ENCODE assay signal across 1 cellular context in genomic region chr12:95634622-95635621, GRCh38.
A peak's percentile ranks its signal among the peaks of the same experiment; 100 is the strongest.
TF ChIP-seq lines count a peak whose summit lies in the region.

No MANE protein-coding gene starts in this region.

TF ChIP-seq in HepG2, 621 proteins besides CTCF, POLR2A, EP300 and RAD21 (continued from another document and continues in another):
- TF ChIP-seq HMGXB3 (CRISPR knock-in tag; IDR thresholded peaks at IDR 0.05; ENCODE audit: borderline replicate concordance) (no peak), ZNF225 (CRISPR knock-in tag; IDR thresholded peaks at IDR 0.05) (no peak), TEF (CRISPR knock-in tag; IDR thresholded peaks at IDR 0.05) (no peak), ISL2 (CRISPR knock-in tag; IDR thresholded peaks at IDR 0.05) (no peak), ZNF589 (CRISPR knock-in tag; conservative IDR thresholded peaks at IDR 0.05) (no peak), SOX13 (IDR thresholded peaks at IDR 0.05) (no peak), SOX13 (CRISPR knock-in tag; conservative IDR thresholded peaks at IDR 0.05 in 1 of 2, IDR thresholded peaks at IDR 0.05 in 1 of 2) (peak in 1 of 2 experiments; percentile 45; a peak in 2 of 4 replicates), BATF2 (CRISPR knock-in tag; IDR thresholded peaks at IDR 0.05) (no peak), ATRX (CRISPR knock-in tag; IDR thresholded peaks at IDR 0.05; ENCODE audit: borderline replicate concordance) (no peak), U2AF1 (optimal IDR thresholded peaks at IDR 0.05; ENCODE audit: low read depth, low read length) (no peak), RAD51 (IDR thresholded peaks at IDR 0.05; ENCODE audit: borderline replicate concordance) (no peak), ZNF605 (CRISPR knock-in tag; IDR thresholded peaks at IDR 0.05) (no peak), TFDP1 (CRISPR knock-in tag; IDR thresholded peaks at IDR 0.05; ENCODE audit: borderline replicate concordance) (no peak), PCBP2 (optimal IDR thresholded peaks at IDR 0.05; ENCODE audit: low read depth, low read length, poor library complexity, severe bottlenecking) (no peak), RELA (CRISPR knock-in tag; IDR thresholded peaks at IDR 0.05) (no peak), SNRNP70 (IDR thresholded peaks at IDR 0.05; ENCODE audit: low read depth, low read length) (no peak), ZNF180 (CRISPR knock-in tag; IDR thresholded peaks at IDR 0.05; ENCODE audit: borderline replicate concordance, low read depth) (no peak), ZNF333 (CRISPR knock-in tag; IDR thresholded peaks at IDR 0.05; ENCODE audit: borderline replicate concordance) (no peak), ZNF761 (CRISPR knock-in tag; conservative IDR thresholded peaks at IDR 0.05) (no peak), FOSL1 (CRISPR knock-in tag; IDR thresholded peaks at IDR 0.05; ENCODE audit: borderline replicate concordance) (no peak), WIZ (CRISPR knock-in tag; IDR thresholded peaks at IDR 0.05) (peak; percentile 74; the same call in 1 of the 2 replicates), SMAD1 (CRISPR knock-in tag; IDR thresholded peaks at IDR 0.05; ENCODE audit: borderline replicate concordance, low read depth) (no peak), CREB1 (IDR thresholded peaks at IDR 0.05) (no peak), CREB1 (CRISPR knock-in tag; IDR thresholded peaks at IDR 0.05) (0 out of 2 replicates have a peak, but pooled peaks have one; percentile 29), ZNF564 (CRISPR knock-in tag; IDR thresholded peaks at IDR 0.05) (no peak), CBFB (CRISPR knock-in tag; IDR thresholded peaks at IDR 0.05) (no peak), ZFP91 (CRISPR knock-in tag; IDR thresholded peaks at IDR 0.05; ENCODE audit: borderline replicate concordance) (no peak), ZSCAN12 (CRISPR knock-in tag; IDR thresholded peaks at IDR 0.05) (no peak), MAZ (IDR thresholded peaks at IDR 0.05; ENCODE audit: borderline replicate concordance, low read depth, low read length) (no peak), MAZ (CRISPR knock-in tag; IDR thresholded peaks at IDR 0.05; ENCODE audit: low read depth) (no peak), MIER2 (CRISPR knock-in tag; IDR thresholded peaks at IDR 0.05) (peak; percentile 35; the same call in 1 of the 2 replicates), ARID2 (CRISPR knock-in tag; IDR thresholded peaks at IDR 0.05; ENCODE audit: borderline replicate concordance) (no peak), TRIM22 (IDR thresholded peaks at IDR 0.05) (no peak), TSC22D2 (CRISPR knock-in tag; IDR thresholded peaks at IDR 0.05; ENCODE audit: borderline replicate concordance) (no peak), ZBTB3 (CRISPR knock-in tag; IDR thresholded peaks at IDR 0.05; ENCODE audit: borderline replicate concordance, low read depth) (no peak)
- TF ChIP-seq, protein P1, sequence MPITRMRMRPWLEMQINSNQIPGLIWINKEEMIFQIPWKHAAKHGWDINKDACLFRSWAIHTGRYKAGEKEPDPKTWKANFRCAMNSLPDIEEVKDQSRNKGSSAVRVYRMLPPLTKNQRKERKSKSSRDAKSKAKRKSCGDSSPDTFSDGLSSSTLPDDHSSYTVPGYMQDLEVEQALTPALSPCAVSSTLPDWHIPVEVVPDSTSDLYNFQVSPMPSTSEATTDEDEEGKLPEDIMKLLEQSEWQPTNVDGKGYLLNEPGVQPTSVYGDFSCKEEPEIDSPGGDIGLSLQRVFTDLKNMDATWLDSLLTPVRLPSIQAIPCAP (CRISPR knock-in tag; IDR thresholded peaks at IDR 0.05; ENCODE audit: low read depth) = no peak
- TF ChIP-seq, protein P2, sequence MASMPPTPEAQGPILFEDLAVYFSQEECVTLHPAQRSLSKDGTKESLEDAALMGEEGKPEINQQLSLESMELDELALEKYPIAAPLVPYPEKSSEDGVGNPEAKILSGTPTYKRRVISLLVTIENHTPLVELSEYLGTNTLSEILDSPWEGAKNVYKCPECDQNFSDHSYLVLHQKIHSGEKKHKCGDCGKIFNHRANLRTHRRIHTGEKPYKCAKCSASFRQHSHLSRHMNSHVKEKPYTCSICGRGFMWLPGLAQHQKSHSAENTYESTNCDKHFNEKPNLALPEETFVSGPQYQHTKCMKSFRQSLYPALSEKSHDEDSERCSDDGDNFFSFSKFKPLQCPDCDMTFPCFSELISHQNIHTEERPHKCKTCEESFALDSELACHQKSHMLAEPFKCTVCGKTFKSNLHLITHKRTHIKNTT (CRISPR knock-in tag; IDR thresholded peaks at IDR 0.05) = no peak
- TF ChIP-seq, protein P3, sequence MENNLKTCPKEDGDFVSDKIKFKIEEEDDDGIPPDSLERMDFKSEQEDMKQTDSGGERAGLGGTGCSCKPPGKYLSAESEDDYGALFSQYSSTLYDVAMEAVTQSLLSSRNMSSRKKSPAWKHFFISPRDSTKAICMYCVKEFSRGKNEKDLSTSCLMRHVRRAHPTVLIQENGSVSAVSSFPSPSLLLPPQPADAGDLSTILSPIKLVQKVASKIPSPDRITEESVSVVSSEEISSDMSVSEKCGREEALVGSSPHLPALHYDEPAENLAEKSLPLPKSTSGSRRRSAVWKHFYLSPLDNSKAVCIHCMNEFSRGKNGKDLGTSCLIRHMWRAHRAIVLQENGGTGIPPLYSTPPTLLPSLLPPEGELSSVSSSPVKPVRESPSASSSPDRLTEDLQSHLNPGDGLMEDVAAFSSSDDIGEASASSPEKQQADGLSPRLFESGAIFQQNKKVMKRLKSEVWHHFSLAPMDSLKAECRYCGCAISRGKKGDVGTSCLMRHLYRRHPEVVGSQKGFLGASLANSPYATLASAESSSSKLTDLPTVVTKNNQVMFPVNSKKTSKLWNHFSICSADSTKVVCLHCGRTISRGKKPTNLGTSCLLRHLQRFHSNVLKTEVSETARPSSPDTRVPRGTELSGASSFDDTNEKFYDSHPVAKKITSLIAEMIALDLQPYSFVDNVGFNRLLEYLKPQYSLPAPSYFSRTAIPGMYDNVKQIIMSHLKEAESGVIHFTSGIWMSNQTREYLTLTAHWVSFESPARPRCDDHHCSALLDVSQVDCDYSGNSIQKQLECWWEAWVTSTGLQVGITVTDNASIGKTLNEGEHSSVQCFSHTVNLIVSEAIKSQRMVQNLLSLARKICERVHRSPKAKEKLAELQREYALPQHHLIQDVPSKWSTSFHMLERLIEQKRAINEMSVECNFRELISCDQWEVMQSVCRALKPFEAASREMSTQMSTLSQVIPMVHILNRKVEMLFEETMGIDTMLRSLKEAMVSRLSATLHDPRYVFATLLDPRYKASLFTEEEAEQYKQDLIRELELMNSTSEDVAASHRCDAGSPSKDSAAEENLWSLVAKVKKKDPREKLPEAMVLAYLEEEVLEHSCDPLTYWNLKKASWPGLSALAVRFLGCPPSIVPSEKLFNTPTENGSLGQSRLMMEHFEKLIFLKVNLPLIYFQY (CRISPR knock-in tag; IDR thresholded peaks at IDR 0.05; ENCODE audit: borderline replicate concordance) = no peak
- TF ChIP-seq, protein P4, sequence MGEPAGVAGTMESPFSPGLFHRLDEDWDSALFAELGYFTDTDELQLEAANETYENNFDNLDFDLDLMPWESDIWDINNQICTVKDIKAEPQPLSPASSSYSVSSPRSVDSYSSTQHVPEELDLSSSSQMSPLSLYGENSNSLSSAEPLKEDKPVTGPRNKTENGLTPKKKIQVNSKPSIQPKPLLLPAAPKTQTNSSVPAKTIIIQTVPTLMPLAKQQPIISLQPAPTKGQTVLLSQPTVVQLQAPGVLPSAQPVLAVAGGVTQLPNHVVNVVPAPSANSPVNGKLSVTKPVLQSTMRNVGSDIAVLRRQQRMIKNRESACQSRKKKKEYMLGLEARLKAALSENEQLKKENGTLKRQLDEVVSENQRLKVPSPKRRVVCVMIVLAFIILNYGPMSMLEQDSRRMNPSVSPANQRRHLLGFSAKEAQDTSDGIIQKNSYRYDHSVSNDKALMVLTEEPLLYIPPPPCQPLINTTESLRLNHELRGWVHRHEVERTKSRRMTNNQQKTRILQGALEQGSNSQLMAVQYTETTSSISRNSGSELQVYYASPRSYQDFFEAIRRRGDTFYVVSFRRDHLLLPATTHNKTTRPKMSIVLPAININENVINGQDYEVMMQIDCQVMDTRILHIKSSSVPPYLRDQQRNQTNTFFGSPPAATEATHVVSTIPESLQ (CRISPR knock-in tag; conservative IDR thresholded peaks at IDR 0.05) = no peak
- TF ChIP-seq, protein P5, sequence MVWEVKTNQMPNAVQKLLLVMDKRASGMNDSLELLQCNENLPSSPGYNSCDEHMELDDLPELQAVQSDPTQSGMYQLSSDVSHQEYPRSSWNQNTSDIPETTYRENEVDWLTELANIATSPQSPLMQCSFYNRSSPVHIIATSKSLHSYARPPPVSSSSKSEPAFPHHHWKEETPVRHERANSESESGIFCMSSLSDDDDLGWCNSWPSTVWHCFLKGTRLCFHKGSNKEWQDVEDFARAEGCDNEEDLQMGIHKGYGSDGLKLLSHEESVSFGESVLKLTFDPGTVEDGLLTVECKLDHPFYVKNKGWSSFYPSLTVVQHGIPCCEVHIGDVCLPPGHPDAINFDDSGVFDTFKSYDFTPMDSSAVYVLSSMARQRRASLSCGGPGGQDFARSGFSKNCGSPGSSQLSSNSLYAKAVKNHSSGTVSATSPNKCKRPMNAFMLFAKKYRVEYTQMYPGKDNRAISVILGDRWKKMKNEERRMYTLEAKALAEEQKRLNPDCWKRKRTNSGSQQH (CRISPR knock-in tag; IDR thresholded peaks at IDR 0.05; ENCODE audit: low read depth) = 0 out of 2 replicates have a peak, but pooled peaks have one; percentile 40
